Comparison of ENCODE assay signal across 8 cellular contexts in the genomic region with DNA sequence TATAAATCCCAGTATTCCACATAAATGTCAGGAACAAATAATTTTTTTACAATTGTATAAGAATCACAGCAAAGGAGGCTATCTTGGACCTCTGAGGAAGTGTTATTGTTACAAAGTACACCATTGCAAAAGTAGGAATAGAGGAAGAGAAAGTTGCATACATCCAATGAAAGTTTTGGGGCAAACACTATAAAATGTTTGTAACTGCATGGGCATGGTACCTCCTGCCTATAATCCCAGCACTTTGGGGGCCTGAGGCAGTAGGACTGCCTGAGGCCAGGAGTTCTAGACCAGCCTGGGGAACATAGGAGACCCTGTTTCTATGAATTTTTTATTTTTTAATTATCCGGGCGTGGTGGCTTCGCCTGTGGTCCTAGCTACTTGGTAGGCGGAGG. TPM values are rescaled to one million over a fixed set of nuclear protein-coding genes. Genes with fewer than 3 reads are reported as not detected.
DNase-seq lines count a peak whose midpoint lies in the region; ATAC-seq and TF ChIP-seq lines count a peak whose summit lies in the region.

No MANE protein-coding gene starts in this region.

- H3K4me1 Mint-ChIP-seq in natural killer cell treated with Interleukin-12 subunit alpha and Interleukin-12 subunit beta and Interleukin-15 and Interleukin-18, amount 100 ng/mL, for 72 hours (ENCODE audit: low read depth in 2 of 2), result peaks cover 29 to 40% of the 10 kb centered on the region in 2 donors

- no peaks in the 10 kb centered on the region for H3K9me3 Mint-ChIP-seq in natural killer cell treated with Interleukin-12 subunit alpha and Interleukin-12 subunit beta and Interleukin-15 and Interleukin-18, amount 100 ng/mL, for 72 hours

- no peaks in the 10 kb centered on the region for H3K36me3 ChIP-seq in MM.1S (replicated peaks; ENCODE audit: insufficient read depth, low read length)

- H3K4me1 ChIP-seq in MM.1S (ENCODE audit: low read length), result peaks cover 8% of the 10 kb centered on the region; the same call in 1 of the 2 replicates

- no peak for ATAC-seq in natural killer cell treated with Interleukin-12 subunit alpha and Interleukin-12 subunit beta and Interleukin-15 and Interleukin-18, amount 100 ng/mL, for 72 hours
- no peak for ATAC-seq in HG03045 (IDR thresholded peaks at IDR 0.05; ENCODE audit: unreplicated experiment)
- no peak for ATAC-seq in HG03565 (IDR thresholded peaks at IDR 0.05; ENCODE audit: unreplicated experiment)

- peak overlapping the region; percentile 76 for H3K4me3 ChIP-seq in MM.1S (ENCODE audit: low read length)
- H3K4me3 ChIP-seq in cardiac fibroblast (replicated peaks in 1 of 2; ENCODE audit: low read depth in 2 of 2, low read length in 2 of 2), result peak overlapping the region; percentile 56 to 68

- peaks cover 32% of the 10 kb centered on the region for H3K79me2 ChIP-seq in MM.1S (ENCODE audit: low read length)

- H3K9ac ChIP-seq in MM.1S (ENCODE audit: low read length), result peak overlapping the region; percentile 66; the same call in 1 of the 2 replicates

- no peaks in the 10 kb centered on the region for H3K27me3 Mint-ChIP-seq in natural killer cell treated with Interleukin-12 subunit alpha and Interleukin-12 subunit beta and Interleukin-15 and Interleukin-18, amount 100 ng/mL, for 72 hours

- H3K27ac ChIP-seq in C4-2B (peak overlapping the region; percentile 91), MM.1S (ENCODE audit: low read length) (peak overlapping the region; percentile 94; the same call in 1 of the 2 replicates)

- peaks cover 10% of the 10 kb centered on the region for H3F3A ChIP-seq in MM.1S (ENCODE audit: insufficient read depth, low read length)

- H3K27ac Mint-ChIP-seq in natural killer cell treated with Interleukin-12 subunit alpha and Interleukin-12 subunit beta and Interleukin-15 and Interleukin-18, amount 100 ng/mL, for 72 hours, result peak overlapping the region; percentile 93 to 96

- TF ChIP-seq CTCF in C4-2B (conservative IDR thresholded peaks at IDR 0.05), result no peak
- TF ChIP-seq CTCF in MM.1S (IDR thresholded peaks at IDR 0.05; ENCODE audit: low read length), result no peak
- no peak for TF ChIP-seq CTCF in cardiac fibroblast (IDR thresholded peaks at IDR 0.05; ENCODE audit: low read depth, low read length)

- H3K27me3 ChIP-seq in MM.1S (replicated peaks; ENCODE audit: insufficient read depth, low read length), result no peaks in the 10 kb centered on the region

- peaks cover 11% of the 10 kb centered on the region; the same call in 1 of the 2 replicates for H4K20me1 ChIP-seq in MM.1S (ENCODE audit: insufficient read depth, low read length)

- H2AFZ ChIP-seq in MM.1S (ENCODE audit: low read length), result peak overlapping the region; percentile 61

- H3K9me2 ChIP-seq in MM.1S (replicated peaks; ENCODE audit: insufficient read depth, low read length), result no peaks in the 10 kb centered on the region

- H3K4me2 ChIP-seq in MM.1S (ENCODE audit: low read depth, low read length), result peak overlapping the region; percentile 79

- no peaks in the 10 kb centered on the region for H3K9me3 ChIP-seq in MM.1S (replicated peaks; ENCODE audit: insufficient read depth, low read length)

- peak; percentile 20 for DNase-seq in MM.1S
- DNase-seq in cardiac fibroblast (ENCODE audit: low read depth in 2 of 2), result no peak
- DNase-seq in natural killer cell treated with Interleukin-12 subunit alpha and Interleukin-12 subunit beta and Interleukin-15 and Interleukin-18, amount 100 ng/mL, for 72 hours (ENCODE audit: low spot score), result no peak
- no peak for DNase-seq in H4 (ENCODE audit: low spot score)
- no peak for DNase-seq in cortex of kidney (lab: John Stamatoyannopoulos, UW)

- H3K4me3 Mint-ChIP-seq in natural killer cell treated with Interleukin-12 subunit alpha and Interleukin-12 subunit beta and Interleukin-15 and Interleukin-18, amount 100 ng/mL, for 72 hours, result peak overlapping the region; percentile 87

- H3K36me3 Mint-ChIP-seq in natural killer cell treated with Interleukin-12 subunit alpha and Interleukin-12 subunit beta and Interleukin-15 and Interleukin-18, amount 100 ng/mL, for 72 hours, result no peaks in the 10 kb centered on the region

RNA-seq across cellular contexts. Expression of gene MEMO1, which starts 0.8 kb away (rescaled TPM):
- 10 to 100 TPM; 68.1 to 69.1 TPM for total RNA-seq in natural killer cell treated with Interleukin-12 subunit alpha and Interleukin-12 subunit beta and Interleukin-15 and Interleukin-18, amount 100 ng/mL, for 72 hours
- total RNA-seq in H4 (2014; rRNA removed; shearing (Covaris generic)), result 23.1 and 31.4 TPM in 2 replicates

RNA-seq across cellular contexts. Expression of gene DPY30, which starts 28.0 kb away (rescaled TPM):
- 10 to 100 TPM; 40.4 to 58.8 TPM for total RNA-seq in natural killer cell treated with Interleukin-12 subunit alpha and Interleukin-12 subunit beta and Interleukin-15 and Interleukin-18, amount 100 ng/mL, for 72 hours
- total RNA-seq in H4 (2014; rRNA removed; shearing (Covaris generic)), result 72.2 and 86.0 TPM in 2 replicates

RNA-seq across cellular contexts. Expression of gene SPAST, which starts 51.8 kb away (rescaled TPM):
- 10 to 100 TPM; 16.6 to 18.2 TPM for total RNA-seq in natural killer cell treated with Interleukin-12 subunit alpha and Interleukin-12 subunit beta and Interleukin-15 and Interleukin-18, amount 100 ng/mL, for 72 hours
- 5.3 and 9.4 TPM in 2 replicates for total RNA-seq in H4 (2014; rRNA removed; shearing (Covaris generic))
